In the genomic region with DNA sequence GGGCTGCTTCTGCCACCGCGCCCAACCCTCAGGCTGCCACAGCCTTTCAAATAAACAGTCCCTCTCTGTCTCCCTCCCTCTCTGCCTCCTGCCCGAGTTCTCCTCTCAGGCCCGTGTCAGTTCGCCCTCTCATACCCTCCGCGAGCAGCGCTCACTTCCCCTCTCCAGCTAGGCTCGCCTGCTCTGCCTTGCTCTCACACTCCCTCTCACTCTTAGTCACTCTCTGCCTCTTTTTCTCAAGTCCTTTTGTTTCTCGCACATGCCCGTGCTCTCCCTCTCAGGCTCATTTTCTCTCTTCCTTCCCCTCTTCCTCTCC, we compare ENCODE assay signal across 8 cellular contexts.
DNase-seq lines count a peak whose midpoint lies in the region; ATAC-seq lines count a peak whose summit lies in the region.

No MANE protein-coding gene starts in this region.

- DNase-seq in SKM-1 (lab: John Stamatoyannopoulos, UW; ENCODE audit: unreplicated experiment) (peak; percentile 27), memory B cell (ENCODE audit: low spot score in 2 of 2) (no peak), stromal cell of bone marrow (ENCODE audit: low read depth) (peak; percentile 57), HPDE6-E6E7 (ENCODE audit: extremely low spot score) (no peak)
- DNase-seq in central memory CD4-positive, alpha-beta T cell: no peak

- H3K36me3 Mint-ChIP-seq in memory B cell: peaks cover 3% of the 10 kb centered on the region

- H3K36me3 ChIP-seq in duodenal mucosa (ENCODE audit: control insufficient read depth in 1 of 2, insufficient read depth in 2 of 2, low read length in 2 of 2): peaks cover 0 to 6% of the 10 kb centered on the region in 2 donors

- H3K9me3 ChIP-seq in duodenal mucosa (ENCODE audit: control insufficient read depth in 1 of 2, low read length in 2 of 2): no peaks in the 10 kb centered on the region

- H3K27me3 Mint-ChIP-seq in memory B cell: no peaks in the 10 kb centered on the region

- peaks cover 27% of the 10 kb centered on the region for H3K4me1 Mint-ChIP-seq in memory B cell

- peaks cover 23 to 30% of the 10 kb centered on the region in 2 donors for H3K4me1 ChIP-seq in duodenal mucosa (ENCODE audit: control insufficient read depth in 1 of 2, insufficient read depth in 2 of 2, low read length in 2 of 2)

- ATAC-seq in GM18508 (IDR thresholded peaks at IDR 0.05; ENCODE audit: insufficient read depth, unreplicated experiment): peak; percentile 37
- ATAC-seq in HG03103 (IDR thresholded peaks at IDR 0.05; ENCODE audit: low read depth, unreplicated experiment): peak; percentile 40
- ATAC-seq in memory B cell (ENCODE audit: low read depth): no peak

- H3K27ac ChIP-seq in duodenal mucosa (ENCODE audit: low read depth, low read length): peak overlapping the region; percentile 42

- no peaks in the 10 kb centered on the region for H3K9me3 Mint-ChIP-seq in memory B cell

- H3K4me3 ChIP-seq in duodenal mucosa (ENCODE audit: low read depth in 1 of 2, low read length in 2 of 2): peak overlapping the region; percentile 74 to 82

- peak overlapping the region; percentile 58 to 78 for H3K9ac ChIP-seq in duodenal mucosa (ENCODE audit: low read depth in 1 of 2, low read length in 2 of 2)

- H3K4me3 Mint-ChIP-seq in memory B cell: peak overlapping the region; percentile 52

- H3K27me3 ChIP-seq in duodenal mucosa (ENCODE audit: control insufficient read depth in 1 of 2, insufficient read depth in 2 of 2, low read length in 2 of 2): no peaks in the 10 kb centered on the region

- H3K27ac Mint-ChIP-seq in memory B cell: peak overlapping the region; percentile 76

Comparison
In these comparisons a context has a peak if more than half of its experiments do, and no peak if none do; other contexts are left out.
1. DNase-seq: peak in SKM-1 (single experiment) and stromal cell of bone marrow (single experiment); none in memory B cell (0 of 2), central memory CD4-positive, alpha-beta T cell (single experiment) and HPDE6-E6E7 (single experiment).